Comparison of ENCODE assay signal across 8 cellular contexts in the genomic region with DNA sequence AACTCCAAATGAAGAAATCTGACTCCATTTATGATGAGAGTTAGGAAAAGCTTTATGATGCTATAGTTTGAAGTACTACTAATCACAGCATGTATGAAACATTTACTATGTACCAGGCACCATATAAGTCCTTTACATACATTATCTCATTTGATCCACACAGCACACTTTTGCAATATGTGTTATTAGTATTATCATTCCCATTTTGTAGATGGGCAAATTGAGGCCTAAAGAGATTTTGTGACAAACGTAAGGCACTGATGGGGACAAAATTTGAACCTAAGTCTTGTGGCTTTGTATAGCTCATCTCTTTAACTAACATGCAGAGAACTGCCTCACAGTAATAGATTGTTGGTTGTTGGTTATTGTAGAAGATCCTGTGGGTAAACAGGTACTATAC.
"Had no signal": no experiment of that assay in that cellular context is flagged by ENCODE, and none has a peak within 500 bp of the region (broad histone marks: within the 10 kb centered on the region; RNA-seq: fewer than 3 reads in every experiment).

No MANE protein-coding gene starts in this region.

- H3K9me3 ChIP-seq: HAP-1 had no signal

- DNase-seq: H7, HFFc6, IMR-90, KBM-7 had no signal

- H3K4me1 ChIP-seq: HAP-1 had no signal

- ATAC-seq: HCT116 had no signal

- H3K9me3 Mint-ChIP-seq: HFFc6 had no signal

- H3K27ac ChIP-seq: HL-60, KMS-11 had no signal

- H3K4me3 Mint-ChIP-seq: HFFc6 had no signal

- H3K27ac Mint-ChIP-seq: HFFc6 had no signal

- H3K36me3 ChIP-seq: HAP-1 had no signal

- H3K4me2 ChIP-seq: KMS-11 had no signal

- H3K9ac ChIP-seq: KMS-11 had no signal

- H3K4me3 ChIP-seq: HAP-1 had no signal
